9 cellular contexts compared by ENCODE assay signal in genomic region chr9:126965541-126966428, GRCh38. TPM values are rescaled to one million over a fixed set of nuclear protein-coding genes. Genes with fewer than 3 reads are reported as not detected.
DNase-seq lines count a peak whose midpoint lies in the region; ATAC-seq, FAIRE-seq and TF ChIP-seq lines count a peak whose summit lies in the region.
"Had no signal": no experiment of that assay in that cellular context is flagged by ENCODE, and none has a peak within 500 bp of the region (broad histone marks: within the 10 kb centered on the region; RNA-seq: fewer than 3 reads in every experiment).

No MANE protein-coding gene starts in this region.

- TF ChIP-seq RAD21 in HepG2 (CRISPR knock-in tag; IDR thresholded peaks at IDR 0.05) = peak; percentile 73

- POLR2A ChIA-PET in HepG2 (lab: Yijun Ruan, JAX) = no interaction called here

- no peak overlapping the region for H2AFZ ChIP-seq in HepG2 (ENCODE audit: low read length)

- no TSS peak for BruUV-seq in HepG2 (replicated peaks; lab: Mats Ljungman, UMichigan)

- TF ChIP-seq CTCF in VCaP (conservative IDR thresholded peaks at IDR 0.05) = peak; percentile 95
- TF ChIP-seq CTCF in colonic mucosa (IDR thresholded peaks at IDR 0.05) = peak; percentile 54
- peak; percentile 85 for TF ChIP-seq CTCF in HepG2 (CRISPR knock-in tag; IDR thresholded peaks at IDR 0.05)

- H3K79me2 ChIP-seq in HepG2 (ENCODE audit: insufficient read depth, low read length) = no peaks in the 10 kb centered on the region

- H3K4me2 ChIP-seq in HepG2 (ENCODE audit: low read depth, low read length) = no peak overlapping the region
- H3K4me2 ChIP-seq: BLaER1 had no signal

- H3K36me3 ChIP-seq in colonic mucosa (no peaks in the 10 kb centered on the region), HepG2 (replicated peaks in 1 of 2; ENCODE audit: control insufficient read depth in 1 of 2, insufficient read depth in 2 of 2, low read length in 2 of 2) (no peaks in the 10 kb centered on the region)

- H3K4me1 ChIP-seq in colonic mucosa (no peaks in the 10 kb centered on the region), HepG2 (ENCODE audit: insufficient read depth, low read length) (no peaks in the 10 kb centered on the region)
- H3K4me1 ChIP-seq: BLaER1 had no signal

- H3K4me3 ChIP-seq in colonic mucosa (no peak overlapping the region), HepG2 (replicated peaks in 1 of 3; ENCODE audit: insufficient read depth in 1 of 3, low read depth in 2 of 3, low read length in 3 of 3) (no peak overlapping the region)
- H3K4me3 ChIP-seq: BLaER1 had no signal

- DNase-seq in DMS53 (lab: John Stamatoyannopoulos, UW) = peak; percentile 31
- no peak for DNase-seq in DMS53 treated with DMSO at 0.1 percent for 48 hours (lab: John Stamatoyannopoulos, UW; ENCODE audit: unreplicated experiment)
- DNase-seq in NCI-H1092 (lab: John Stamatoyannopoulos, UW) = peak; percentile 18
- peak; percentile 42 for DNase-seq in colonic mucosa
- peak; percentile 30 for DNase-seq in HepG2 (ENCODE audit: low spot score)
- DNase-seq in stimulated activated naive CD8-positive, alpha-beta T cell treated with anti-CD3 and anti-CD28 coated beads, Interleukin-15, Interleukin-2, amounts not matched to agents 100 U/mL and 50 U/mL, for 24 hours = peak; percentile 49

- in situ Hi-C loops in HepG2 (cut with HindIII; ENCODE audit: extremely low pct_ligation_motif_present, low pct_unique_long_range_greater_than_20kb) = loop anchor here (10.0 kb wide), 1 partner anchor 229 kb away; no protein-coding TSS in a partner anchor

- 64% methylated on average over 12 of the region's 12 CpGs for WGBS in HepG2 (ENCODE audit: low lambda C conversion rate)

- intact Hi-C loops in colonic mucosa (cut with DNase I) (no loop called here), HepG2 (cut with micrococcal nuclease; ENCODE audit: unreplicated experiment) (loop anchor here (1.0 kb wide), 2 partner anchors 194 to 234 kb away; no protein-coding TSS in a partner anchor)

- no peaks in the 10 kb centered on the region for H3K27me3 ChIP-seq in colonic mucosa
- no peaks in the 10 kb centered on the region for H3K27me3 ChIP-seq in HepG2 (ENCODE audit: control insufficient read depth in 1 of 2, insufficient read depth in 2 of 2, low read length in 2 of 2)
- H3K27me3 ChIP-seq: BLaER1 had no signal

- CTCF ChIA-PET in HepG2 (lab: Yijun Ruan, JAX; ENCODE audit: low intra/inter-chr PET ratio, low total read pairs) = interaction anchor here (1.4 to 2.9 kb wide), 3 partner anchors 25 to 235 kb away, joined by 3 to 34 read pairs (median 4); no protein-coding TSS in a partner anchor

- ATAC-seq in HepG2 (peak; percentile 94), GM18907 (IDR thresholded peaks at IDR 0.05; ENCODE audit: unreplicated experiment) (no peak)
- ATAC-seq in stimulated activated naive CD8-positive, alpha-beta T cell treated with anti-CD3 and anti-CD28 coated beads, Interleukin-15, Interleukin-2, amounts not matched to agents 100 U/mL and 50 U/mL, for 24 hours = peak; percentile 75

- TF ChIP-seq POLR2A in HepG2 (IDR thresholded peaks at IDR 0.05; ENCODE audit: insufficient read depth in 1 of 2, low read depth in 2 of 2, low read length in 2 of 2) = no peak

- no peaks in the 10 kb centered on the region for H3K9me3 ChIP-seq in colonic mucosa
- H3K9me3 ChIP-seq in HepG2 (ENCODE audit: low read length) = no peaks in the 10 kb centered on the region
- H3K9me3 ChIP-seq: BLaER1 had no signal

- no peak overlapping the region; the same call in 1 of the 2 replicates for H3K27ac ChIP-seq in VCaP
- H3K27ac ChIP-seq in colonic mucosa = no peak overlapping the region
- no peak overlapping the region for H3K27ac ChIP-seq in HepG2 (ENCODE audit: extremely low read length, insufficient read depth, low read length)
- H3K27ac ChIP-seq: BLaER1 had no signal

- H4K20me1 ChIP-seq in HepG2 (ENCODE audit: insufficient read depth, low read length) = no peaks in the 10 kb centered on the region

- H3K9ac ChIP-seq in colonic mucosa (ENCODE audit: low read depth in 2 of 2, low read length in 2 of 2) (peak overlapping the region in 1 of 2 donors; percentile 2), HepG2 (ENCODE audit: insufficient read depth, low read depth, low read length) (no peak overlapping the region)
- H3K9ac ChIP-seq: BLaER1 had no signal

- TF ChIP-seq EP300 in HepG2 (IDR thresholded peaks at IDR 0.05; ENCODE audit: low read depth in 2 of 2, low read length in 2 of 2) (no peak), HepG2 (CRISPR knock-in tag; IDR thresholded peaks at IDR 0.05; ENCODE audit: borderline replicate concordance) (no peak)

- FAIRE-seq in HepG2 (lab: Jason Lieb, UNC) = peak; percentile 80

TF ChIP-seq in HepG2, 621 proteins besides CTCF, POLR2A, EP300 and RAD21 (continues in another document):
- TF ChIP-seq ZNF121 (CRISPR knock-in tag; IDR thresholded peaks at IDR 0.05) (no peak), GTF3A (CRISPR knock-in tag; conservative IDR thresholded peaks at IDR 0.05) (no peak), ZNF749 (CRISPR knock-in tag; IDR thresholded peaks at IDR 0.05; ENCODE audit: borderline replicate concordance) (no peak), ZNF441 (CRISPR knock-in tag; IDR thresholded peaks at IDR 0.05; ENCODE audit: borderline replicate concordance) (no peak), ZZZ3 (CRISPR knock-in tag; IDR thresholded peaks at IDR 0.05; ENCODE audit: borderline replicate concordance) (no peak), YEATS4 (CRISPR knock-in tag; IDR thresholded peaks at IDR 0.05; ENCODE audit: borderline replicate concordance) (no peak), DPF2 (CRISPR knock-in tag; IDR thresholded peaks at IDR 0.05; ENCODE audit: borderline replicate concordance, low read depth) (no peak), ZNF788 (CRISPR knock-in tag; IDR thresholded peaks at IDR 0.05; ENCODE audit: borderline replicate concordance) (no peak), EZH2 (conservative IDR thresholded peaks at IDR 0.05; ENCODE audit: low read depth, low read length) (no peak), HNF1B (CRISPR knock-in tag; IDR thresholded peaks at IDR 0.05) (0 out of 2 replicates have a peak, but pooled peaks have one; percentile 29), SMAD1 (CRISPR knock-in tag; IDR thresholded peaks at IDR 0.05; ENCODE audit: borderline replicate concordance, low read depth) (no peak), HDAC1 (CRISPR knock-in tag; IDR thresholded peaks at IDR 0.05) (no peak), RNF2 (conservative IDR thresholded peaks at IDR 0.05; ENCODE audit: low read depth) (no peak), STAG1 (CRISPR knock-in tag; IDR thresholded peaks at IDR 0.05) (peak; percentile 91), ZNF777 (CRISPR knock-in tag; IDR thresholded peaks at IDR 0.05) (no peak), ARNT (IDR thresholded peaks at IDR 0.05) (no peak), KDM2A (CRISPR knock-in tag; IDR thresholded peaks at IDR 0.05; ENCODE audit: borderline replicate concordance, low read depth) (peak; percentile 33; the same call in 1 of the 2 replicates), ARNT2 (CRISPR knock-in tag; IDR thresholded peaks at IDR 0.05; ENCODE audit: low read depth) (no peak), SRY (CRISPR knock-in tag; IDR thresholded peaks at IDR 0.05) (no peak), PLRG1 (conservative IDR thresholded peaks at IDR 0.05) (no peak)

RNA-seq across cellular contexts. Expression of gene RALGPS1, which starts 51.2 kb away (rescaled TPM):
- total RNA-seq in colonic mucosa (10 to 100 TPM; 22.6 to 27.2 TPM), HepG2 (2016; rRNA removed; fragmentation: Illumina TruSeq; extraction: Trizol) (2.2 and 3.7 TPM in 2 replicates)
- 2.5 and 3.0 TPM in 2 replicates for total RNA-seq in HepG2 (2016; cell fraction: cytosol; rRNA removed; fragmentation: Illumina TruSeq; extraction: Trizol; ENCODE audit: low read depth)
- total RNA-seq in HepG2 (2016; cell fraction: insoluble cytoplasmic fraction; rRNA removed; fragmentation: Illumina TruSeq; extraction: Trizol) = 3.1 and 4.0 TPM in 2 replicates
- 4.9 and 5.0 TPM in 2 replicates for total RNA-seq in HepG2 (2016; cell fraction: membrane; rRNA removed; fragmentation: Illumina TruSeq; extraction: Trizol)
- total RNA-seq in HepG2 (2016; cell fraction: nucleus; rRNA removed; fragmentation: Illumina TruSeq; extraction: Trizol) = 7.5 and 9.4 TPM in 2 replicates
- polyA plus RNA-seq in HepG2 (2011; rRNA removed) = 6.5 and 9.5 TPM in 2 replicates
- 3.0 and 5.8 TPM in 2 replicates for polyA plus RNA-seq in HepG2 (2011; cell fraction: cytosol; rRNA removed)
- polyA plus RNA-seq in HepG2 (2011; cell fraction: nucleus; rRNA removed) = 26.3 and 34.5 TPM in 2 replicates
- 11.9 and 13.3 TPM in 2 replicates for polyA plus RNA-seq in HepG2 (2012)
- polyA plus RNA-seq in HepG2 (2016; cell fraction: cytosol; fragmentation: Illumina TruSeq; extraction: Trizol; ENCODE audit: low read depth) = 2.9 and 3.7 TPM in 2 replicates
- 2.8 and 3.2 TPM in 2 replicates for polyA plus RNA-seq in HepG2 (2016; cell fraction: insoluble cytoplasmic fraction; fragmentation: Illumina TruSeq; extraction: Trizol; ENCODE audit: low read depth)
- polyA plus RNA-seq in HepG2 (2016; cell fraction: membrane; fragmentation: Illumina TruSeq; extraction: Trizol; ENCODE audit: low read depth) = 3.1 and 4.4 TPM in 2 replicates
- 6.9 and 11.6 TPM in 2 replicates for polyA plus RNA-seq in HepG2 (2016; cell fraction: nucleus; fragmentation: Illumina TruSeq; extraction: Trizol; ENCODE audit: insufficient read depth, low read depth)
- polyA minus RNA-seq in HepG2 (2011; rRNA and poly(A)+ RNA removed; ENCODE audit: low replicate concordance) = 7.3 and 9.6 TPM in 2 replicates
- polyA minus RNA-seq in HepG2 (2011; cell fraction: cytosol; rRNA and poly(A)+ RNA removed) = 2.6 and 3.3 TPM in 2 replicates
- 15.6 and 26.6 TPM in 2 replicates for polyA minus RNA-seq in HepG2 (2011; cell fraction: nucleus; rRNA and poly(A)+ RNA removed)
